In the genomic region with DNA sequence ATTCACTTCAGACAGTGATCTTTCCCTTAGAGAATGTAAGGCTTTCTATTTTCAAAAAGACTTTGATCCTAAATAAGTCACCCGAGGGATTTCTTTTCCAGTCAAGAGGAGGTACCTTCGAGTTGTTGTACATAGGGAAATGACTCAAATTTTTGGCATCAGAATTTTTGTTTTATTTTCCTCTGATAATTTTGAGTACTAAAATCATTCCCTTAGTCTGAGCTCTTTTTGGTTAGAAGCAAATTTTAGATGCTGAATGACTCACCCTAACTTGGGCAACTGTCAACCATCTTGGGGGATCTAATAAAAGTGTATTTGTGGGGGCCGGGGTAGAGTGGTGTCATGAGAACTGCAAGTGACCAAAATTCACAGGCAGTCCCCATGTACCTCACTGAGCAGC, we compare ENCODE assay signal across 1 cellular context.
TF ChIP-seq lines count a peak whose summit lies in the region.

No MANE protein-coding gene starts in this region.

TF ChIP-seq in GM23338, 12 proteins besides CTCF, POLR2A, EP300 and RAD21 (continued from another document):
- TF ChIP-seq ZNF114 (CRISPR knock-in tag; IDR thresholded peaks at IDR 0.05): no peak
- no peak for TF ChIP-seq CREB1 (CRISPR knock-in tag; IDR thresholded peaks at IDR 0.05; ENCODE audit: low read depth)
- TF ChIP-seq, protein P1, sequence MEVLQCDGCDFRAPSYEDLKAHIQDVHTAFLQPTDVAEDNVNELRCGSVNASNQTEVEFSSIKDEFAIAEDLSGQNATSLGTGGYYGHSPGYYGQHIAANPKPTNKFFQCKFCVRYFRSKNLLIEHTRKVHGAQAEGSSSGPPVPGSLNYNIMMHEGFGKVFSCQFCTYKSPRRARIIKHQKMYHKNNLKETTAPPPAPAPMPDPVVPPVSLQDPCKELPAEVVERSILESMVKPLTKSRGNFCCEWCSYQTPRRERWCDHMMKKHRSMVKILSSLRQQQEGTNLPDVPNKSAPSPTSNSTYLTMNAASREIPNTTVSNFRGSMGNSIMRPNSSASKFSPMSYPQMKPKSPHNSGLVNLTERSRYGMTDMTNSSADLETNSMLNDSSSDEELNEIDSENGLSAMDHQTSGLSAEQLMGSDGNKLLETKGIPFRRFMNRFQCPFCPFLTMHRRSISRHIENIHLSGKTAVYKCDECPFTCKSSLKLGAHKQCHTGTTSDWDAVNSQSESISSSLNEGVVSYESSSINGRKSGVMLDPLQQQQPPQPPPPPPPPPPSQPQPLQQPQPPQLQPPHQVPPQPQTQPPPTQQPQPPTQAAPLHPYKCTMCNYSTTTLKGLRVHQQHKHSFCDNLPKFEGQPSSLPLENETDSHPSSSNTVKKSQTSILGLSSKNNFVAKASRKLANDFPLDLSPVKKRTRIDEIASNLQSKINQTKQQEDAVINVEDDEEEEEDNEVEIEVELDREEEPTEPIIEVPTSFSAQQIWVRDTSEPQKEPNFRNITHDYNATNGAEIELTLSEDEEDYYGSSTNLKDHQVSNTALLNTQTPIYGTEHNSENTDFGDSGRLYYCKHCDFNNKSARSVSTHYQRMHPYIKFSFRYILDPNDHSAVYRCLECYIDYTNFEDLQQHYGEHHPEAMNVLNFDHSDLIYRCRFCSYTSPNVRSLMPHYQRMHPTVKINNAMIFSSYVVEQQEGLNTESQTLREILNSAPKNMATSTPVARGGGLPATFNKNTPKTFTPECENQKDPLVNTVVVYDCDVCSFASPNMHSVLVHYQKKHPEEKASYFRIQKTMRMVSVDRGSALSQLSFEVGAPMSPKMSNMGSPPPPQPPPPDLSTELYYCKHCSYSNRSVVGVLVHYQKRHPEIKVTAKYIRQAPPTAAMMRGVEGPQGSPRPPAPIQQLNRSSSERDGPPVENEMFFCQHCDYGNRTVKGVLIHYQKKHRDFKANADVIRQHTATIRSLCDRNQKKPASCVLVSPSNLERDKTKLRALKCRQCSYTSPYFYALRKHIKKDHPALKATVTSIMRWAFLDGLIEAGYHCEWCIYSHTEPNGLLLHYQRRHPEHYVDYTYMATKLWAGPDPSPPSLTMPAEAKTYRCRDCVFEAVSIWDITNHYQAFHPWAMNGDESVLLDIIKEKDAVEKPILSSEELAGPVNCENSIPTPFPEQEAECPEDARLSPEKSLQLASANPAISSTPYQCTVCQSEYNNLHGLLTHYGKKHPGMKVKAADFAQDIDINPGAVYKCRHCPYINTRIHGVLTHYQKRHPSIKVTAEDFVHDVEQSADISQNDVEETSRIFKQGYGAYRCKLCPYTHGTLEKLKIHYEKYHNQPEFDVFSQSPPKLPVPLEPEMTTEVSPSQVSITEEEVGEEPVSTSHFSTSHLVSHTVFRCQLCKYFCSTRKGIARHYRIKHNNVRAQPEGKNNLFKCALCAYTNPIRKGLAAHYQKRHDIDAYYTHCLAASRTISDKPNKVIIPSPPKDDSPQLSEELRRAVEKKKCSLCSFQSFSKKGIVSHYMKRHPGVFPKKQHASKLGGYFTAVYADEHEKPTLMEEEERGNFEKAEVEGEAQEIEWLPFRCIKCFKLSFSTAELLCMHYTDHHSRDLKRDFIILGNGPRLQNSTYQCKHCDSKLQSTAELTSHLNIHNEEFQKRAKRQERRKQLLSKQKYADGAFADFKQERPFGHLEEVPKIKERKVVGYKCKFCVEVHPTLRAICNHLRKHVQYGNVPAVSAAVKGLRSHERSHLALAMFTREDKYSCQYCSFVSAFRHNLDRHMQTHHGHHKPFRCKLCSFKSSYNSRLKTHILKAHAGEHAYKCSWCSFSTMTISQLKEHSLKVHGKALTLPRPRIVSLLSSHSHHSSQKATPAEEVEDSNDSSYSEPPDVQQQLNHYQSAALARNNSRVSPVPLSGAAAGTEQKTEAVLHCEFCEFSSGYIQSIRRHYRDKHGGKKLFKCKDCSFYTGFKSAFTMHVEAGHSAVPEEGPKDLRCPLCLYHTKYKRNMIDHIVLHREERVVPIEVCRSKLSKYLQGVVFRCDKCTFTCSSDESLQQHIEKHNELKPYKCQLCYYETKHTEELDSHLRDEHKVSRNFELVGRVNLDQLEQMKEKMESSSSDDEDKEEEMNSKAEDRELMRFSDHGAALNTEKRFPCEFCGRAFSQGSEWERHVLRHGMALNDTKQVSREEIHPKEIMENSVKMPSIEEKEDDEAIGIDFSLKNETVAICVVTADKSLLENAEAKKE (CRISPR knock-in tag; IDR thresholded peaks at IDR 0.05): no peak
